8 cellular contexts compared by ENCODE assay signal in genomic region chrX:64975989-64976672, GRCh38. TPM values are rescaled to one million over a fixed set of nuclear protein-coding genes. Genes with fewer than 3 reads are reported as not detected.
DNase-seq lines count a peak whose midpoint lies in the region; TF ChIP-seq lines count a peak whose summit lies in the region.

Gene ZC4H2, minus strand, starts transcription at chrX:64976450. Its CDS starts 73 bp downstream, at chrX:64976377.

- peak; percentile 34 for DNase-seq in H4 (ENCODE audit: low spot score)
- peak; percentile 61 for DNase-seq in M059J (ENCODE audit: low read depth)
- DNase-seq in WERI-Rb-1, result peak; percentile 68
- DNase-seq in mammary epithelial cell, result peak; percentile 69
- DNase-seq in iPS-NIHi11 (ENCODE audit: low spot score), result peak; percentile 68
- no peak for DNase-seq in COR-L47 (lab: John Stamatoyannopoulos, UW)

- H3K36me3 ChIP-seq in DOHH2 (ENCODE audit: control insufficient read depth, low read length), result peaks cover 5% of the 10 kb centered on the region; the same call in 1 of the 2 replicates
- H3K36me3 ChIP-seq in WERI-Rb-1, result no peaks in the 10 kb centered on the region
- peaks cover under 1% of the 10 kb centered on the region for H3K36me3 ChIP-seq in mammary epithelial cell (ENCODE audit: insufficient read depth, low read length)

- H3K27me3 ChIP-seq in DOHH2 (ENCODE audit: control insufficient read depth, low read length) (no peaks in the 10 kb centered on the region), WERI-Rb-1 (ENCODE audit: insufficient read depth, low read depth, severe bottlenecking) (peaks cover 24% of the 10 kb centered on the region), mammary epithelial cell (ENCODE audit: insufficient read depth, low read length) (no peaks in the 10 kb centered on the region)

- H3K9me2 ChIP-seq in DOHH2 (replicated peaks; ENCODE audit: control insufficient read depth, low read length), result no peaks in the 10 kb centered on the region

- no TSS peak for BruUV-seq in mammary epithelial cell (replicated peaks; lab: Mats Ljungman, UMichigan)

- in situ Hi-C loops in mammary epithelial cell (cut with MboI; ENCODE audit: low sequenced_read_pairs in 2 of 2), result no loop called here

- dilution Hi-C loops in mammary epithelial cell (cut with HindIII; ENCODE audit: low sequenced_read_pairs), result no loop called here

- H3K27ac ChIP-seq in DOHH2 (ENCODE audit: low read depth, low read length) (peak within 1 kb of the TSS; percentile 44), WERI-Rb-1 (peak within 1 kb of the TSS; percentile 10), mammary epithelial cell (ENCODE audit: insufficient read depth, low read depth, low read length) (no peak within 1 kb of the TSS), skin epidermis (peak within 1 kb of the TSS in 6 of 21 experiments; percentile 24 to 59 (median 41))

- 25% methylated on average over 13 of the region's 17 CpGs for WGBS in mammary epithelial cell (ENCODE audit: low coverage, missing lambda C conversion rate)

- CTCF ChIA-PET in mammary epithelial cell (lab: Charles Lee; ENCODE audit: low non-redundant PET), result no interaction called here

- TF ChIP-seq CTCF in DOHH2 (IDR thresholded peaks at IDR 0.05; ENCODE audit: low read depth, low read length, poor library complexity, severe bottlenecking) (no peak), WERI-Rb-1 (IDR thresholded peaks at IDR 0.05; ENCODE audit: low read depth, low read length) (no peak), mammary epithelial cell (conservative IDR thresholded peaks at IDR 0.05 in 1 of 2, IDR thresholded peaks at IDR 0.05 in 1 of 2; ENCODE audit: extremely low read depth in 1 of 2, insufficient read depth in 1 of 2, low read depth in 1 of 2, low read length in 2 of 2) (no peak)

- H3K4me3 ChIP-seq in DOHH2 (ENCODE audit: low read length) (peak within 1 kb of the TSS; percentile 91), WERI-Rb-1 (ENCODE audit: low read depth, low read length) (peak within 1 kb of the TSS; percentile 59), mammary epithelial cell (replicated peaks in 1 of 3; ENCODE audit: insufficient read depth in 1 of 3, low read depth in 2 of 3, low read length in 3 of 3) (peak within 1 kb of the TSS; percentile 51 to 77 (median 62)), skin epidermis (peak within 1 kb of the TSS; percentile 39 to 54 (median 45))

- H3K79me2 ChIP-seq in DOHH2 (ENCODE audit: control insufficient read depth, low read length), result peaks cover 44% of the 10 kb centered on the region
- H3K79me2 ChIP-seq in mammary epithelial cell (ENCODE audit: insufficient read depth, low read length), result peaks cover 11% of the 10 kb centered on the region

- H4K20me1 ChIP-seq in DOHH2 (ENCODE audit: control insufficient read depth, insufficient read depth, low read depth, low read length), result no peaks in the 10 kb centered on the region
- no peaks in the 10 kb centered on the region for H4K20me1 ChIP-seq in mammary epithelial cell (ENCODE audit: insufficient read depth, low read length)

- H2AFZ ChIP-seq in mammary epithelial cell (ENCODE audit: low read depth, low read length), result peak within 1 kb of the TSS; percentile 92

- H3K9ac ChIP-seq in mammary epithelial cell (ENCODE audit: insufficient read depth, low read length), result peak within 1 kb of the TSS; percentile 31

- H3K4me1 ChIP-seq in DOHH2 (ENCODE audit: control insufficient read depth, low read length), result peaks cover 8% of the 10 kb centered on the region; the same call in 1 of the 2 replicates
- H3K4me1 ChIP-seq in mammary epithelial cell (ENCODE audit: insufficient read depth, low read length), result peaks cover 5% of the 10 kb centered on the region

- no peaks in the 10 kb centered on the region for H3F3A ChIP-seq in DOHH2 (ENCODE audit: control insufficient read depth, insufficient read depth)

- peaks cover 5% of the 10 kb centered on the region; the same call in 1 of the 2 replicates for H3K9me3 ChIP-seq in DOHH2 (ENCODE audit: control insufficient read depth, insufficient read depth, low read length)
- no peaks in the 10 kb centered on the region for H3K9me3 ChIP-seq in WERI-Rb-1 (ENCODE audit: severe bottlenecking)
- H3K9me3 ChIP-seq in mammary epithelial cell (replicated peaks; ENCODE audit: insufficient read depth, low read length), result peaks cover 8% of the 10 kb centered on the region

- H3K4me2 ChIP-seq in DOHH2 (ENCODE audit: low read length) (peak within 1 kb of the TSS; percentile 64), mammary epithelial cell (ENCODE audit: insufficient read depth, low read depth, low read length) (peak within 1 kb of the TSS; percentile 69)

- intact Hi-C loops in mammary epithelial cell (cut with micrococcal nuclease), result loop anchor here (1.0 kb wide), 1 partner anchor 58 kb away; the partner anchor contains the start of gene ZC3H12B

RNA-seq across cellular contexts. Expression of gene ZC4H2, which starts in this region (rescaled TPM):
- 8.6 and 12.5 TPM in 2 replicates for total RNA-seq in H4 (2014; rRNA removed; shearing (Covaris generic))
- total RNA-seq in M059J (2014; rRNA removed; shearing (Covaris generic)), result 9.1 and 10.0 TPM in 2 replicates
- 10 to 100 TPM in 1 of 2 donors, 1 to 10 TPM in 1; 4.5 to 12.4 TPM for total RNA-seq in mammary epithelial cell
- 11.5 TPM for polyA plus RNA-seq in mammary epithelial cell
- polyA minus RNA-seq in mammary epithelial cell, result 22.4 TPM
